In genomic region chr7:134469622-134470021, GRCh38 we compare ENCODE assay signal across 23 cellular contexts. TPM values are rescaled to one million over a fixed set of nuclear protein-coding genes. Genes with fewer than 3 reads are reported as not detected.
DNase-seq lines count a peak whose midpoint lies in the region; ATAC-seq, FAIRE-seq and TF ChIP-seq lines count a peak whose summit lies in the region.
"Had no signal": no experiment of that assay in that cellular context is flagged by ENCODE, and none has a peak within 500 bp of the region (broad histone marks: within the 10 kb centered on the region; RNA-seq: fewer than 3 reads in every experiment).

No MANE protein-coding gene starts in this region.

- CTCF ChIA-PET in endothelial cell of umbilical vein (lab: Charles Lee): interaction anchor here (1.2 to 3.1 kb wide), 3 partner anchors 11 to 133 kb away, joined by 3 to 18 read pairs (median 5); no protein-coding TSS in a partner anchor

- POLR2A ChIA-PET in endothelial cell of umbilical vein (lab: Charles Lee): no interaction called here

- no peaks in the 10 kb centered on the region for H3K27me3 ChIP-seq in endothelial cell of umbilical vein (ENCODE audit: control insufficient read depth in 2 of 2, insufficient read depth in 2 of 2, low read length in 2 of 2)
- H3K27me3 ChIP-seq in stomach: no peaks in the 10 kb centered on the region

- no peak overlapping the region for H2AFZ ChIP-seq in endothelial cell of umbilical vein (ENCODE audit: low read depth, low read length)
- H2AFZ ChIP-seq: PC-9 had no signal

- H3K4me3 ChIP-seq in NB4 (ENCODE audit: low read depth, low read length) (no peak overlapping the region), endothelial cell of umbilical vein (replicated peaks in 1 of 3; ENCODE audit: insufficient read depth in 1 of 3, low read depth in 1 of 3, low read length in 3 of 3) (no peak overlapping the region), stomach (no peak overlapping the region)
- H3K4me3 ChIP-seq: PC-9 had no signal

- TF ChIP-seq CTCF in NB4 (IDR thresholded peaks at IDR 0.05; ENCODE audit: low read depth, low read length) (no peak), endothelial cell of umbilical vein (IDR thresholded peaks at IDR 0.05; ENCODE audit: extremely low read depth in 1 of 2, insufficient read depth in 1 of 2, low read depth in 1 of 2, low read length in 2 of 2) (no peak), stomach (IDR thresholded peaks at IDR 0.05) (no peak)

- H3K27ac ChIP-seq in endothelial cell of umbilical vein (ENCODE audit: insufficient read depth, low read depth, low read length) (no peak overlapping the region), stomach (no peak overlapping the region)
- H3K27ac ChIP-seq: KMS-11, PC-9 had no signal

- H3K9me3 ChIP-seq in endothelial cell of umbilical vein (replicated peaks; ENCODE audit: control insufficient read depth, insufficient read depth, low read length) (no peaks in the 10 kb centered on the region), stomach (peaks cover 0 to 10% (median 9%) of the 10 kb centered on the region in 4 donors)

- no peak overlapping the region for H3K9ac ChIP-seq in endothelial cell of umbilical vein (replicated peaks; ENCODE audit: extremely low read depth, insufficient read depth, low read length)
- H3K9ac ChIP-seq: KMS-11 had no signal

- ATAC-seq in Right ventricle myocardium superior (ENCODE audit: poor library complexity): peak; percentile 73

- 67 to 78% (median 72%) methylated on average over 9 of the region's 9 CpGs for WGBS in stomach, 5 donors

- H3K4me2 ChIP-seq in endothelial cell of umbilical vein (ENCODE audit: insufficient read depth, low read length): no peak overlapping the region
- H3K4me2 ChIP-seq: KMS-11, PC-9 had no signal

- dilution Hi-C loops in endothelial cell of umbilical vein (cut with MboI; ENCODE audit: extremely low pct_ligation_motif_present, low sequenced_read_pairs): no loop called here

- TF ChIP-seq POLR2A in NB4 (IDR thresholded peaks at IDR 0.05; ENCODE audit: extremely low read depth, insufficient read length) (no peak), endothelial cell of umbilical vein (IDR thresholded peaks at IDR 0.05; ENCODE audit: low read depth, low read length) (no peak), stomach (IDR thresholded peaks at IDR 0.05) (no peak)

- H3K9me1 ChIP-seq in endothelial cell of umbilical vein (replicated peaks; ENCODE audit: control insufficient read depth, extremely low read depth, insufficient read depth, low read length): no peaks in the 10 kb centered on the region

- no peak for TF ChIP-seq EP300 in stomach (IDR thresholded peaks at IDR 0.05)

- H3K4me1 ChIP-seq in endothelial cell of umbilical vein (ENCODE audit: control insufficient read depth, extremely low read depth, insufficient read depth, low read length) (peaks cover 4% of the 10 kb centered on the region), stomach (no peaks in the 10 kb centered on the region)

- no peak for DNase-seq in Right ventricle myocardium superior
- no peak for DNase-seq in cardiac septum (ENCODE audit: low spot score)
- DNase-seq in NB4 (ENCODE audit: low read depth): peak; percentile 46
- DNase-seq in endothelial cell of umbilical vein (ENCODE audit: low read depth, low spot score): peak; percentile 10
- DNase-seq in stomach: peak; percentile 56
- DNase-seq in NOMO-1 treated with dmso at 0.1 percent for 144 hours (lab: John Stamatoyannopoulos, UW; ENCODE audit: unreplicated experiment): no peak
- no peak for DNase-seq in NCI-H2196 treated with DMSO at 0.1 percent for 48 hours (lab: John Stamatoyannopoulos, UW; ENCODE audit: unreplicated experiment)
- DNase-seq: Calu3; DMS79 treated with DMSO at 0.1 percent for 48 hours; H7; IMR-90; MM.1S; NCI-H1105 treated with DMSO at 0.1 percent for 48 hours; NCI-H2029; NCI-H446 treated with DMSO at 0.1 percent for 48 hours; NCI-H526; NCI-H82; NK-92 treated with Interleukin-12 subunit alpha and Interleukin-12 subunit beta, amount 100 ng/mL, for 24 hours; PC-9; SHP77 treated with DMSO at 0.1 percent for 48 hours had no signal

- FAIRE-seq in endothelial cell of umbilical vein (lab: Jason Lieb, UNC): no peak
- FAIRE-seq: GM12892, GM19239 had no signal

- intact Hi-C loops in Right ventricle myocardium superior (cut with DNase I) (no loop called here), cardiac septum (cut with DNase I) (no loop called here), endothelial cell of umbilical vein (cut with micrococcal nuclease) (no loop called here), stomach (cut with DNase I; ENCODE audit: low total_unique reads) (no loop called here)

- no TSS peak for BruUV-seq in endothelial cell of umbilical vein (replicated peaks; lab: Mats Ljungman, UMichigan)

- H4K20me1 ChIP-seq in endothelial cell of umbilical vein (replicated peaks; ENCODE audit: control insufficient read depth, extremely low read depth, insufficient read depth, low read length): no peaks in the 10 kb centered on the region

- H3K36me3 ChIP-seq in endothelial cell of umbilical vein (ENCODE audit: control insufficient read depth in 2 of 2, extremely low read depth in 1 of 2, insufficient read depth in 2 of 2, low read length in 2 of 2) (no peaks in the 10 kb centered on the region), stomach (no peaks in the 10 kb centered on the region)

- no peaks in the 10 kb centered on the region for H3K79me2 ChIP-seq in endothelial cell of umbilical vein (ENCODE audit: control insufficient read depth, insufficient read depth, low read length)

TF ChIP-seq in endothelial cell of umbilical vein, 7 proteins besides CTCF, POLR2A, EP300 and RAD21:
- TF ChIP-seq POLR2AphosphoS5 (IDR thresholded peaks at IDR 0.05; ENCODE audit: insufficient read depth, low read depth, low read length) (no peak), FOS (IDR thresholded peaks at IDR 0.05; ENCODE audit: borderline replicate concordance, insufficient read depth, low read length) (no peak), GATA2 (IDR thresholded peaks at IDR 0.05; ENCODE audit: insufficient read depth, insufficient read length, low read depth, low read length) (no peak), EZH2 (IDR thresholded peaks at IDR 0.05; ENCODE audit: borderline replicate concordance, low read depth, low read length, severe bottlenecking) (no peak), JUN (IDR thresholded peaks at IDR 0.05; ENCODE audit: borderline replicate concordance, insufficient read depth, insufficient read length, low read depth) (no peak), MYC (IDR thresholded peaks at IDR 0.05; ENCODE audit: low read depth, low read length) (no peak)
- TF ChIP-seq, protein P1, sequence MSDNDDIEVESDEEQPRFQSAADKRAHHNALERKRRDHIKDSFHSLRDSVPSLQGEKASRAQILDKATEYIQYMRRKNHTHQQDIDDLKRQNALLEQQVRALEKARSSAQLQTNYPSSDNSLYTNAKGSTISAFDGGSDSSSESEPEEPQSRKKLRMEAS (IDR thresholded peaks at IDR 0.05; ENCODE audit: insufficient read depth, insufficient read length): no peak

RNA-seq across cellular contexts. Expression of gene AKR1B1, which starts 10.7 kb away (rescaled TPM):
- total RNA-seq in Right ventricle myocardium superior (208 TPM), cardiac septum (193 TPM), endothelial cell of umbilical vein (159 and 160 TPM in 2 replicates), stomach (100 to 1,000 TPM in 1 of 5 donors, 10 to 100 TPM in 2, 1 to 10 TPM in 2; 2.9 to 186 (median 24.6) TPM)
- polyA plus RNA-seq in endothelial cell of umbilical vein (171 and 193 TPM in 2 replicates), stomach (100 to 1,000 TPM in 2 of 3 donors, 10 to 100 TPM in 1; 25.8 to 139 (median 104) TPM)
- polyA plus RNA-seq in endothelial cell of umbilical vein (2011; cell fraction: cytosol; rRNA removed): 226 and 232 TPM in 2 replicates
- 192 and 208 TPM in 2 replicates for polyA plus RNA-seq in endothelial cell of umbilical vein (2011; cell fraction: nucleus; rRNA removed)
- polyA plus RNA-seq in endothelial cell of umbilical vein (2012): 121 and 184 TPM in 2 replicates
- 99.0 and 101 TPM in 2 replicates for polyA minus RNA-seq in endothelial cell of umbilical vein
- 99.2 TPM for polyA minus RNA-seq in endothelial cell of umbilical vein (2011; cell fraction: cytosol; rRNA and poly(A)+ RNA removed)
- polyA minus RNA-seq in endothelial cell of umbilical vein (2011; cell fraction: nucleus; rRNA and poly(A)+ RNA removed): 29.8 and 46.5 TPM in 2 replicates

RNA-seq across cellular contexts. Expression of gene AKR1B10, which starts 57.7 kb away (rescaled TPM):
- total RNA-seq in Right ventricle myocardium superior: 0.40 TPM
- total RNA-seq in cardiac septum: not detected
- not detected in 2 replicates for total RNA-seq in endothelial cell of umbilical vein
- 0.06 TPM in 1 of 2 replicates, not detected in the other for polyA plus RNA-seq in endothelial cell of umbilical vein
- polyA plus RNA-seq in endothelial cell of umbilical vein (2011; cell fraction: cytosol; rRNA removed): 0.28 TPM in 1 of 2 replicates, not detected in the other
- 0.08 TPM in 1 of 2 replicates, not detected in the other for polyA plus RNA-seq in endothelial cell of umbilical vein (2011; cell fraction: nucleus; rRNA removed)
- 0.16 and 0.37 TPM in 2 replicates for polyA plus RNA-seq in endothelial cell of umbilical vein (2012)
- polyA minus RNA-seq in endothelial cell of umbilical vein: not detected in 2 replicates
- polyA minus RNA-seq in endothelial cell of umbilical vein (2011; cell fraction: cytosol; rRNA and poly(A)+ RNA removed): 2.2 TPM
- 0.87 TPM in 1 of 2 replicates, not detected in the other for polyA minus RNA-seq in endothelial cell of umbilical vein (2011; cell fraction: nucleus; rRNA and poly(A)+ RNA removed)
- total RNA-seq in stomach: 100 to 1,000 TPM in 4 of 5 donors, 10 to 100 TPM in 1; 68.1 to 439 (median 298) TPM
- 1,000 to 10,000 TPM in 1 of 3 donors, 100 to 1,000 TPM in 1, 10 to 100 TPM in 1; 95.0 to 1,745 (median 243) TPM for polyA plus RNA-seq in stomach
- total RNA-seq: H7 had no signal

Comparison
In these comparisons a context has a peak if more than half of its experiments do, and no peak if none do; other contexts are left out.
1. DNase-seq: peak in NB4 (single experiment), endothelial cell of umbilical vein (single experiment) and stomach (single experiment); none in Right ventricle myocardium superior (single experiment), cardiac septum (single experiment), NOMO-1 treated with dmso at 0.1 percent for 144 hours (single experiment) and NCI-H2196 treated with DMSO at 0.1 percent for 48 hours (single experiment).
2. RNA of gene AKR1B10, which starts 57.7 kb away (total RNA-seq): 68.1 to 439 TPM in stomach; 0.40 TPM in Right ventricle myocardium superior (single experiment), not detected in endothelial cell of umbilical vein and not detected in cardiac septum (single experiment); every median in the first group is over 10 times any median in the second.